ENCODE assay signal across 28 cellular contexts in the genomic region with DNA sequence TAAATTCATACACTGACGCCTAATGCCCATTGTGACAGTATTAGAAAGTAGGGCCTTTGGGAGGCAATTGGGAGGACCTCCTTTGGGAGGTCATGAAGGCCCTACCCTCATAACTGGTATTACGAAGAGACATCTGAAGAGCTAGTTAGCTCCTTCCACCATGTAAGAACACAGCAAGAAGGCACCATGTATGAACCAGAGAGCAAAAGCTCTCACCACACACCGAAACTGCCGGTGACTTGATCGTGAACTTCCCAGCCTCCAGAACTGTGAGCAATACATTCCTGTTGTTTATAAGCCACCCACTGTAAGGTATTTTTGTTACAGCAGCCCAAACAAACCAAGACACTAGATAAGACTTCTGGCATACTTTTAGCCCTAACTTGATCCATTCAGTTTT.
"Had no signal": no experiment of that assay in that cellular context is flagged by ENCODE, and none has a peak within 500 bp of the region (broad histone marks: within the 10 kb centered on the region; RNA-seq: fewer than 3 reads in every experiment).

No MANE protein-coding gene starts in this region.

- H3K4me1 Mint-ChIP-seq: activated CD4-positive, alpha-beta memory T cell treated with anti-CD3 and anti-CD28 coated beads, Interleukin-2, amount 10 ng/mL, durations not matched to agents 7 days and 5 days; activated CD4-positive, alpha-beta T cell treated with anti-CD3 and anti-CD28 coated beads, Interleukin-2, amount 10 ng/mL, durations not matched to agents 7 days and 5 days; activated T-helper 17 cell treated with anti-CD3 and anti-CD28 coated beads, Interleukin-2, amount 50 U/mL, for 72 hours; central memory CD8-positive, alpha-beta T cell; T-helper 17 cell had no signal

- H3K27ac Mint-ChIP-seq: activated CD4-positive, alpha-beta memory T cell treated with anti-CD3 and anti-CD28 coated beads, Interleukin-2, amount 10 ng/mL, durations not matched to agents 7 days and 5 days; activated CD4-positive, alpha-beta T cell treated with anti-CD3 and anti-CD28 coated beads, Interleukin-2, amount 10 ng/mL, durations not matched to agents 7 days and 5 days; activated CD8-positive, alpha-beta memory T cell treated with anti-CD3 and anti-CD28 coated beads, Interleukin-2, amount 10 ng/mL, durations not matched to agents 7 days and 5 days; activated naive CD4-positive, alpha-beta T cell treated with anti-CD3 and anti-CD28 coated beads for 36 hours; activated naive CD4-positive, alpha-beta T cell treated with anti-CD3 and anti-CD28 coated beads, Interleukin-2, amount 50 U/mL, for 72 hours; activated naive CD8-positive, alpha-beta T cell treated with anti-CD3 and anti-CD28 coated beads, Interleukin-2, amount 10 ng/mL, durations not matched to agents 7 days and 5 days; activated T-cell treated with anti-CD3 and anti-CD28 coated beads, Interleukin-2, amount 50 U/mL, for 24 hours; dendritic cell treated with granulocyte-macrophage colony-stimulating factor and Interleukin-4, amounts not matched to agents 40 ng/mL and 50 ng/mL, for 4 days; endodermal cell; T-helper 17 cell; T-helper 2 cell treated with Interferon-gamma antibody and Interleukin-4, amounts not matched to agents 5 μg/mL and 100 μg/mL, for 36 hours had no signal

- H3K4me1 ChIP-seq: ascending aorta had no signal

- DNase-seq: activated CD4-positive, alpha-beta memory T cell treated with anti-CD3 and anti-CD28 coated beads, Interleukin-2, amount 10 ng/mL, durations not matched to agents 7 days and 5 days; activated CD4-positive, alpha-beta T cell treated with anti-CD3 and anti-CD28 coated beads for 1 hour; activated CD4-positive, alpha-beta T cell treated with anti-CD3 and anti-CD28 coated beads for 4 hours; activated CD4-positive, alpha-beta T cell treated with anti-CD3 and anti-CD28 coated beads, Interleukin-2, amount 10 ng/mL, durations not matched to agents 7 days and 5 days; activated CD4-positive, alpha-beta T cell treated with anti-CD3 and anti-CD28 coated beads, Interleukin-2, amount 50 U/mL, for 4 hours; activated CD8-positive, alpha-beta memory T cell treated with anti-CD3 and anti-CD28 coated beads, Interleukin-2, amount 10 ng/mL, durations not matched to agents 7 days and 5 days; activated CD8-positive, alpha-beta memory T cell treated with anti-CD3 and anti-CD28 coated beads, Interleukin-2, amount 50 U/mL, for 4 hours; activated effector memory CD4-positive, alpha-beta T cell treated with Interleukin-2 at 50 U/mL for 16 hours; activated naive CD4-positive, alpha-beta T cell treated with anti-CD3 and anti-CD28 coated beads for 36 hours; activated naive CD8-positive, alpha-beta T cell treated with anti-CD3 and anti-CD28 coated beads, Interleukin-2, amount 10 ng/mL, durations not matched to agents 7 days and 5 days; activated T-cell treated with anti-CD3 and anti-CD28 coated beads, Interleukin-2, amount 50 U/mL, for 24 hours; brain microvascular endothelial cell; dorsolateral prefrontal cortex; effector memory CD4-positive, alpha-beta T cell; endodermal cell; foreskin fibroblast; head of caudate nucleus; T-helper 1 cell; T-helper 17 cell; T1000 had no signal

- H3K36me3 Mint-ChIP-seq: activated naive CD4-positive, alpha-beta T cell treated with anti-CD3 and anti-CD28 coated beads, Interleukin-2, amount 50 U/mL, for 72 hours had no signal

- ATAC-seq: activated CD8-positive, alpha-beta memory T cell treated with anti-CD3 and anti-CD28 coated beads, Interleukin-2, amount 10 ng/mL, durations not matched to agents 7 days and 5 days; activated naive CD4-positive, alpha-beta T cell treated with anti-CD3 and anti-CD28 coated beads, Interleukin-2, amount 50 U/mL, for 72 hours; activated T-helper 17 cell treated with anti-CD3 and anti-CD28 coated beads, Interleukin-2, amount 50 U/mL, for 72 hours; esophagus mucosa; T-helper 17 cell had no signal

- H3K9me3 Mint-ChIP-seq: activated CD4-positive, alpha-beta memory T cell treated with anti-CD3 and anti-CD28 coated beads, Interleukin-2, amount 10 ng/mL, durations not matched to agents 7 days and 5 days; activated CD4-positive, alpha-beta T cell treated with anti-CD3 and anti-CD28 coated beads, Interleukin-2, amount 10 ng/mL, durations not matched to agents 7 days and 5 days; activated naive CD4-positive, alpha-beta T cell treated with anti-CD3 and anti-CD28 coated beads for 36 hours; activated naive CD4-positive, alpha-beta T cell treated with anti-CD3 and anti-CD28 coated beads, Interleukin-2, amount 50 U/mL, for 72 hours; activated naive CD8-positive, alpha-beta T cell treated with anti-CD3 and anti-CD28 coated beads, Interleukin-2, amount 10 ng/mL, durations not matched to agents 7 days and 5 days; activated T-cell treated with anti-CD3 and anti-CD28 coated beads, Interleukin-2, amount 50 U/mL, for 24 hours; activated T-helper 17 cell treated with anti-CD3 and anti-CD28 coated beads, Interleukin-2, amount 50 U/mL, for 72 hours; central memory CD8-positive, alpha-beta T cell; dendritic cell treated with granulocyte-macrophage colony-stimulating factor and Interleukin-4, amounts not matched to agents 40 ng/mL and 50 ng/mL, for 4 days; endodermal cell; T-helper 2 cell treated with Interferon-gamma antibody and Interleukin-4, amounts not matched to agents 5 μg/mL and 100 μg/mL, for 36 hours had no signal

- H3K27me3 ChIP-seq: ascending aorta, brain microvascular endothelial cell, dorsolateral prefrontal cortex had no signal

- H3K4me3 ChIP-seq: ascending aorta, coronary artery, dorsolateral prefrontal cortex had no signal

- H3K27ac ChIP-seq: ascending aorta, brain microvascular endothelial cell, coronary artery had no signal

- H3K4me3 Mint-ChIP-seq: activated CD4-positive, alpha-beta memory T cell treated with anti-CD3 and anti-CD28 coated beads, Interleukin-2, amount 10 ng/mL, durations not matched to agents 7 days and 5 days; activated CD4-positive, alpha-beta T cell treated with anti-CD3 and anti-CD28 coated beads, Interleukin-2, amount 10 ng/mL, durations not matched to agents 7 days and 5 days; activated CD8-positive, alpha-beta memory T cell treated with anti-CD3 and anti-CD28 coated beads, Interleukin-2, amount 10 ng/mL, durations not matched to agents 7 days and 5 days; activated naive CD4-positive, alpha-beta T cell treated with anti-CD3 and anti-CD28 coated beads for 36 hours; activated naive CD8-positive, alpha-beta T cell treated with anti-CD3 and anti-CD28 coated beads, Interleukin-2, amount 10 ng/mL, durations not matched to agents 7 days and 5 days; activated T-cell treated with anti-CD3 and anti-CD28 coated beads, Interleukin-2, amount 50 U/mL, for 24 hours; activated T-helper 17 cell treated with anti-CD3 and anti-CD28 coated beads, Interleukin-2, amount 50 U/mL, for 72 hours; central memory CD8-positive, alpha-beta T cell; dendritic cell treated with granulocyte-macrophage colony-stimulating factor and Interleukin-4, amounts not matched to agents 40 ng/mL and 50 ng/mL, for 4 days; endodermal cell; T-helper 17 cell; T-helper 2 cell treated with Interferon-gamma antibody and Interleukin-4, amounts not matched to agents 5 μg/mL and 100 μg/mL, for 36 hours had no signal

- H3K27me3 Mint-ChIP-seq: activated CD4-positive, alpha-beta memory T cell treated with anti-CD3 and anti-CD28 coated beads, Interleukin-2, amount 10 ng/mL, durations not matched to agents 7 days and 5 days; activated CD4-positive, alpha-beta T cell treated with anti-CD3 and anti-CD28 coated beads, Interleukin-2, amount 10 ng/mL, durations not matched to agents 7 days and 5 days; activated CD8-positive, alpha-beta memory T cell treated with anti-CD3 and anti-CD28 coated beads, Interleukin-2, amount 10 ng/mL, durations not matched to agents 7 days and 5 days; activated naive CD8-positive, alpha-beta T cell treated with anti-CD3 and anti-CD28 coated beads, Interleukin-2, amount 10 ng/mL, durations not matched to agents 7 days and 5 days; activated T-cell treated with anti-CD3 and anti-CD28 coated beads, Interleukin-2, amount 50 U/mL, for 24 hours; activated T-helper 17 cell treated with anti-CD3 and anti-CD28 coated beads, Interleukin-2, amount 50 U/mL, for 72 hours; central memory CD8-positive, alpha-beta T cell; dendritic cell treated with granulocyte-macrophage colony-stimulating factor and Interleukin-4, amounts not matched to agents 40 ng/mL and 50 ng/mL, for 4 days; T-helper 17 cell had no signal

- H3K9me3 ChIP-seq: ascending aorta had no signal
